ENCODE assay signal across 13 cellular contexts in genomic region chr1:15088146-15089025, GRCh38.
DNase-seq lines count a peak whose midpoint lies in the region; ATAC-seq, FAIRE-seq and TF ChIP-seq lines count a peak whose summit lies in the region.
"Had no signal": no experiment of that assay in that cellular context is flagged by ENCODE, and none has a peak within 500 bp of the region (broad histone marks: within the 10 kb centered on the region; RNA-seq: fewer than 3 reads in every experiment).

No MANE protein-coding gene starts in this region.

- FAIRE-seq in GM19239 (lab: Jason Lieb, UNC) = no peak
- FAIRE-seq: HTR-8/SVneo, urothelium cell line had no signal

- no peak overlapping the region for H3K4me3 Mint-ChIP-seq in immature natural killer cell
- H3K4me3 Mint-ChIP-seq in progenitor cell of endocrine pancreas (ENCODE audit: low read depth) = peak overlapping the region; percentile 39
- H3K4me3 Mint-ChIP-seq: T-helper 1 cell treated with Interleukin-12 subunit alpha and Interleukin-12 subunit beta and Interleukin-4 antibody, amounts not matched to agents 30 μg/mL and 1 μg/mL, for 36 hours had no signal

- no peaks in the 10 kb centered on the region for H3K9me3 ChIP-seq in body of pancreas
- H3K9me3 ChIP-seq: esophagus muscularis mucosa had no signal

- ATAC-seq in body of pancreas (no peak), GM19395 (IDR thresholded peaks at IDR 0.05; ENCODE audit: unreplicated experiment) (no peak), GM21737 (IDR thresholded peaks at IDR 0.05; ENCODE audit: unreplicated experiment) (no peak), HG02798 (IDR thresholded peaks at IDR 0.05; ENCODE audit: poor library complexity, unreplicated experiment) (no peak)

- peaks cover 19% of the 10 kb centered on the region for H3K4me1 ChIP-seq in body of pancreas

- no peaks in the 10 kb centered on the region for H3K27me3 ChIP-seq in body of pancreas
- H3K27me3 ChIP-seq: esophagus muscularis mucosa had no signal

- H3K4me1 Mint-ChIP-seq in immature natural killer cell = peaks cover 8 to 18% of the 10 kb centered on the region in 2 donors
- H3K4me1 Mint-ChIP-seq in progenitor cell of endocrine pancreas (ENCODE audit: low read depth) = peaks cover 51% of the 10 kb centered on the region

- H3K36me3 ChIP-seq in body of pancreas (replicated peaks in 1 of 2; ENCODE audit: insufficient read depth in 1 of 2, low read depth in 2 of 2) = no peaks in the 10 kb centered on the region
- H3K36me3 ChIP-seq: esophagus muscularis mucosa had no signal

- H3K4me3 ChIP-seq in AG10803 (ENCODE audit: low read length) (no peak overlapping the region), body of pancreas (no peak overlapping the region)
- H3K4me3 ChIP-seq: esophagus muscularis mucosa had no signal

- no peaks in the 10 kb centered on the region for H3K9me3 Mint-ChIP-seq in immature natural killer cell
- H3K9me3 Mint-ChIP-seq in progenitor cell of endocrine pancreas (ENCODE audit: low read depth) = no peaks in the 10 kb centered on the region
- H3K9me3 Mint-ChIP-seq: T-helper 1 cell treated with Interleukin-12 subunit alpha and Interleukin-12 subunit beta and Interleukin-4 antibody, amounts not matched to agents 30 μg/mL and 1 μg/mL, for 36 hours had no signal

- WGBS in body of pancreas, 2 donors = 75 to 77% methylated on average over 19 to 20 of the region's 20 CpGs

- H3K27me3 Mint-ChIP-seq in immature natural killer cell (ENCODE audit: low read depth in 3 of 3) (peaks cover 3 to 11% (median 9%) of the 10 kb centered on the region in 3 donors), progenitor cell of endocrine pancreas (no peaks in the 10 kb centered on the region)

- no peak for TF ChIP-seq POLR2A in body of pancreas (IDR thresholded peaks at IDR 0.05)

- peak; percentile 35 for DNase-seq in AG10803 (ENCODE audit: low read depth)
- DNase-seq in body of pancreas = peak in 1 of 4 donors; percentile 10
- no peak for DNase-seq in immature natural killer cell
- no peak for DNase-seq in progenitor cell of endocrine pancreas (ENCODE audit: low spot score, unreplicated experiment)
- DNase-seq in GM19239 (ENCODE audit: insufficient read length, low spot score) = no peak
- DNase-seq: NCI-H446 treated with DMSO at 0.1 percent for 48 hours had no signal

- TF ChIP-seq CTCF in AG10803 (conservative IDR thresholded peaks at IDR 0.05; ENCODE audit: low read length) = no peak
- TF ChIP-seq CTCF in body of pancreas (IDR thresholded peaks at IDR 0.05) = no peak
- TF ChIP-seq CTCF in progenitor cell of endocrine pancreas (IDR thresholded peaks at IDR 0.05; ENCODE audit: unreplicated experiment) = no peak

- H3K27ac Mint-ChIP-seq in immature natural killer cell (peak overlapping the region in 4 of 6 donors; percentile 20 to 70 (median 42)), progenitor cell of endocrine pancreas (peak overlapping the region; percentile 99)
- H3K27ac Mint-ChIP-seq: T-helper 1 cell treated with Interleukin-12 subunit alpha and Interleukin-12 subunit beta and Interleukin-4 antibody, amounts not matched to agents 30 μg/mL and 1 μg/mL, for 36 hours had no signal

- peaks cover 0 to 4% (median 0%) of the 10 kb centered on the region in 3 donors for H3K36me3 Mint-ChIP-seq in immature natural killer cell
- no peaks in the 10 kb centered on the region for H3K36me3 Mint-ChIP-seq in progenitor cell of endocrine pancreas (ENCODE audit: insufficient read depth)

- H3K27ac ChIP-seq in body of pancreas = peak overlapping the region; percentile 32 to 84 (median 67)
- H3K27ac ChIP-seq: esophagus muscularis mucosa had no signal

- intact Hi-C loops in body of pancreas (cut with DNase I) = no loop called here
